In genomic region chr6:2162089-2162465, GRCh38 we compare ENCODE assay signal across 22 cellular contexts.
DNase-seq lines count a peak whose midpoint lies in the region; ATAC-seq and TF ChIP-seq lines count a peak whose summit lies in the region.
"Had no signal": no experiment of that assay in that cellular context is flagged by ENCODE, and none has a peak within 500 bp of the region (broad histone marks: within the 10 kb centered on the region; RNA-seq: fewer than 3 reads in every experiment).

No MANE protein-coding gene starts in this region.

- H3K9me2 ChIP-seq in GM23248 (ENCODE audit: insufficient read depth), result no peaks in the 10 kb centered on the region

- H3K9ac ChIP-seq in GM23248 (no peak overlapping the region), skeletal muscle satellite cell (ENCODE audit: low read depth, low read length) (no peak overlapping the region)

- in situ Hi-C loops in GM23248 (cut with MboI), result no loop called here

- H3F3A ChIP-seq in GM23248 (ENCODE audit: insufficient read depth), result peaks cover 16% of the 10 kb centered on the region

- ATAC-seq in HG02588 (IDR thresholded peaks at IDR 0.05; ENCODE audit: unreplicated experiment) (no peak), body of pancreas (no peak)
- ATAC-seq: GM23338 had no signal

- no peak overlapping the region for H2AFZ ChIP-seq in GM23248
- H2AFZ ChIP-seq: GM23338 had no signal

- H3K4me2 ChIP-seq in GM23248 (ENCODE audit: unreplicated experiment) (peak overlapping the region; percentile 39), skeletal muscle satellite cell (ENCODE audit: low read length) (peak overlapping the region; percentile 28)
- H3K4me2 ChIP-seq: GM23338 had no signal

- H3K4me3 ChIP-seq in GM23248, result no peak overlapping the region
- H3K4me3 ChIP-seq in skeletal muscle satellite cell (ENCODE audit: low read length), result no peak overlapping the region
- H3K4me3 ChIP-seq in body of pancreas, result no peak overlapping the region
- H3K4me3 ChIP-seq: GM23338, testis had no signal

- no peak for TF ChIP-seq POLR2A in body of pancreas (IDR thresholded peaks at IDR 0.05)

- 82 to 100% methylated on average over 1 of the region's 1 CpG for WGBS in GM23248 (ENCODE audit: low coverage in 1 of 2, low lambda C conversion rate in 2 of 2, missing lambda C conversion rate in 2 of 2), 2 experiments
- WGBS in body of pancreas, 2 donors, result 76 to 95% methylated on average over 1 of the region's 1 CpG

- H3K4me1 ChIP-seq in GM23248 (ENCODE audit: insufficient read depth) (peaks cover 31% of the 10 kb centered on the region), skeletal muscle satellite cell (ENCODE audit: control insufficient read depth, insufficient read depth, low read length) (peaks cover 34% of the 10 kb centered on the region), body of pancreas (peaks cover 39% of the 10 kb centered on the region)
- H3K4me1 ChIP-seq: testis had no signal

- TF ChIP-seq CTCF in body of pancreas (IDR thresholded peaks at IDR 0.05), result no peak

- peak; percentile 17 for DNase-seq in GM23248
- peak; percentile 46 for DNase-seq in RPMI7951 (ENCODE audit: low read depth)
- DNase-seq in dermis blood vessel endothelial cell, result peak; percentile 15
- DNase-seq in body of pancreas, result no peak
- DNase-seq in stimulated activated CD4-positive, alpha-beta T cell treated with anti-CD3 and anti-CD28 coated beads, Interleukin-1b, Interleukin-23, amount 100 ng/mL, for 48 hours, result no peak
- DNase-seq: activated CD8-positive, alpha-beta memory T cell treated with anti-CD3 and anti-CD28 coated beads for 24 hours; activated T-cell treated with anti-CD3 and anti-CD28 coated beads, Interleukin-2, amount 50 U/mL, for 4 hours; CD8-positive, alpha-beta memory T cell; DMS79 treated with DMSO at 0.1 percent for 48 hours; foreskin melanocyte; hippocampal formation; KG1; kidney; NCI-H1092 treated with DMSO at 0.1 percent for 48 hours; NCI-H2081; right cardiac atrium; T-helper 9 cell; testis had no signal

- intact Hi-C loops in body of pancreas (cut with DNase I), result no loop called here

- H3K27me3 ChIP-seq in GM23248 (replicated peaks; ENCODE audit: insufficient read depth) (no peaks in the 10 kb centered on the region), skeletal muscle satellite cell (ENCODE audit: control insufficient read depth, insufficient read depth, low read length) (no peaks in the 10 kb centered on the region), body of pancreas (no peaks in the 10 kb centered on the region)
- H3K27me3 ChIP-seq: brain microvascular endothelial cell, testis had no signal

- H3K27ac ChIP-seq in GM23248 (no peak overlapping the region), body of pancreas (no peak overlapping the region)
- H3K27ac ChIP-seq: brain microvascular endothelial cell, testis had no signal

- no peaks in the 10 kb centered on the region for H3K79me2 ChIP-seq in GM23248 (ENCODE audit: insufficient read depth)

- H4K20me1 ChIP-seq in GM23248 (ENCODE audit: insufficient read depth), result no peaks in the 10 kb centered on the region

- H3K36me3 ChIP-seq in GM23248 (ENCODE audit: low read depth), result no peaks in the 10 kb centered on the region
- no peaks in the 10 kb centered on the region for H3K36me3 ChIP-seq in skeletal muscle satellite cell (ENCODE audit: insufficient read depth, low read length)
- H3K36me3 ChIP-seq in body of pancreas (replicated peaks in 1 of 2; ENCODE audit: insufficient read depth in 1 of 2, low read depth in 2 of 2), result no peaks in the 10 kb centered on the region
- H3K36me3 ChIP-seq: brain microvascular endothelial cell had no signal

- H3K9me3 ChIP-seq in GM23248 (ENCODE audit: low read depth), result no peaks in the 10 kb centered on the region
- no peaks in the 10 kb centered on the region for H3K9me3 ChIP-seq in skeletal muscle satellite cell (replicated peaks; ENCODE audit: low read length)
- H3K9me3 ChIP-seq in body of pancreas, result no peaks in the 10 kb centered on the region
- H3K9me3 ChIP-seq: testis had no signal

Comparison
In these comparisons a context has a peak if more than half of its experiments do, and no peak if none do; other contexts are left out.
1. DNase-seq: peak in GM23248 (single experiment), RPMI7951 (single experiment) and dermis blood vessel endothelial cell (single experiment); none in body of pancreas (0 of 4) and stimulated activated CD4-positive, alpha-beta T cell treated with anti-CD3 and anti-CD28 coated beads, Interleukin-1b, Interleukin-23, amount 100 ng/mL, for 48 hours (single experiment).